ENCODE assay signal across 27 cellular contexts in the genomic region with DNA sequence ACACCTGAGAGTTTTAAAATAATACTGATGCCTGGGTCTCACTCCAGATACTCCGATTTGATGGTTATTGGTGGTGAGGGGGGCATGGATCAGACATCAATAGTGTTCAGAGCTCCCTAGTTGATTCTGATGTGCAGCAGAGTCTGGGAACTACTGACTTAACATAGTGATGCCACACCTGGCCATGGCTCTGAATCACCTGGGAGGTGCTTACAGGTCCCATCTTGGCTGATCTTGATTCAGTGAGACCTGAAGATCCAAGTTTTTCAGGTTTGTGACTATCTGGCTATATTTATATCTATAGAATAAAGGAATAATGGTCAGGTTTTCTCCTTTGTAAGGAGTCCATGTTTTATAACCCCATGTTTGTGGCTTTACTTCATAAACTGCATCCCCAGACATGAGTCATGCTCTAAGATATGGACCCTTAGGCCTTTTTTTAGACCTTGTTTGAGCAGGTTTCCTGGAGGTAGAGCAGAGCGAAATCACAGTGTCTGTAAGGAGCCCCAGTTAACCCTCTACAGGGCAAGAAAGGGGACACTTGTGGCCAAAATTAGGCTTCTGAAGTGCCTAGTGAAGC.
DNase-seq lines count a peak whose midpoint lies in the region; ATAC-seq and TF ChIP-seq lines count a peak whose summit lies in the region.
"Had no signal": no experiment of that assay in that cellular context is flagged by ENCODE, and none has a peak within 500 bp of the region (broad histone marks: within the 10 kb centered on the region; RNA-seq: fewer than 3 reads in every experiment).

No MANE protein-coding gene starts in this region.

- no peak for TF ChIP-seq POLR2A in breast epithelium (IDR thresholded peaks at IDR 0.05)

- H3K4me1 ChIP-seq in breast epithelium (no peaks in the 10 kb centered on the region), esophagus (ENCODE audit: control insufficient read depth in 2 of 2, insufficient read depth in 2 of 2, low read length in 1 of 2) (no peaks in the 10 kb centered on the region), smooth muscle cell (ENCODE audit: low read depth) (no peaks in the 10 kb centered on the region), HAP-1 (no peaks in the 10 kb centered on the region)
- H3K4me1 ChIP-seq: BLaER1 had no signal

- H3F3A ChIP-seq in smooth muscle cell (ENCODE audit: low read depth) = no peaks in the 10 kb centered on the region

- intact Hi-C loops in MCF 10A (cut with micrococcal nuclease) = no loop called here
- intact Hi-C loops in breast epithelium (cut with DNase I; ENCODE audit: low total_unique reads) = loop anchor here (5.0 to 10.0 kb wide), 2 partner anchors 455 to 642 kb away; no protein-coding TSS in a partner anchor

- TF ChIP-seq CTCF in MCF 10A (IDR thresholded peaks at IDR 0.05; ENCODE audit: unreplicated experiment) (no peak), breast epithelium (IDR thresholded peaks at IDR 0.05) (no peak), RWPE1 (conservative IDR thresholded peaks at IDR 0.05; ENCODE audit: low read depth) (no peak), smooth muscle cell (IDR thresholded peaks at IDR 0.05; ENCODE audit: borderline replicate concordance, insufficient read depth, poor library complexity, severe bottlenecking) (no peak), WERI-Rb-1 (IDR thresholded peaks at IDR 0.05; ENCODE audit: low read depth, low read length) (no peak)

- in situ Hi-C loops in HAP-1 (cut with MboI; ENCODE audit: low sequenced_read_pairs) = loop anchor here (10.0 kb wide), 1 partner anchor 265 kb away; a partner anchor contains a TSS

- H3K27ac ChIP-seq in breast epithelium (no peak overlapping the region), RWPE1 (no peak overlapping the region), esophagus (ENCODE audit: low read depth in 2 of 2, low read length in 1 of 2) (peak overlapping the region; percentile 21 to 61), smooth muscle cell (ENCODE audit: low read depth) (peak overlapping the region; percentile 42), WERI-Rb-1 (no peak overlapping the region)
- H3K27ac ChIP-seq: 22Rv1, BLaER1, HL-60 had no signal

- H3K27me3 Mint-ChIP-seq in MCF 10A (ENCODE audit: insufficient read depth, unreplicated experiment) = no peaks in the 10 kb centered on the region
- H3K27me3 Mint-ChIP-seq: CD4-positive, alpha-beta T cell had no signal

- H2AFZ ChIP-seq in smooth muscle cell (ENCODE audit: low read depth) = no peak overlapping the region

- no peaks in the 10 kb centered on the region for H3K79me2 ChIP-seq in smooth muscle cell (ENCODE audit: low read depth)

- H4K20me1 ChIP-seq in smooth muscle cell (ENCODE audit: low read depth) = no peaks in the 10 kb centered on the region
- H4K20me1 ChIP-seq: BLaER1 had no signal

- BruUV-seq in MCF 10A (replicated peaks; lab: Mats Ljungman, UMichigan) = no TSS peak

- no peak overlapping the region for H3K4me3 Mint-ChIP-seq in MCF 10A (ENCODE audit: unreplicated experiment)
- H3K4me3 Mint-ChIP-seq: CD4-positive, alpha-beta T cell had no signal

- H3K4me2 ChIP-seq in smooth muscle cell = no peak overlapping the region
- H3K4me2 ChIP-seq: BLaER1, SK-N-SH had no signal

- DNase-seq in MCF 10A (ENCODE audit: unreplicated experiment) (peak; percentile 37), breast epithelium (ENCODE audit: low spot score in 2 of 2) (no peak), RWPE1 (ENCODE audit: low spot score) (peak; percentile 32), smooth muscle cell (lab: John Stamatoyannopoulos, UW; ENCODE audit: unreplicated experiment) (no peak), WERI-Rb-1 (no peak), HAP-1 (ENCODE audit: low spot score in 2 of 2) (no peak)
- DNase-seq: ACHN; CD4-positive, alpha-beta T cell; COR-L47; DMS 273 treated with DMSO at 0.1 percent for 48 hours; DMS79 treated with DMSO at 0.1 percent for 48 hours; KBM-7; NCI-H1105 treated with DMSO at 0.1 percent for 48 hours; NCI-H2029 treated with DMSO at 0.1 percent for 48 hours; NCI-H2171 treated with DMSO at 0.1 percent for 48 hours; NCI-H446; NCI-H526; OCI-M1; RPMI8226; SIG-M5; SK-N-SH had no signal

- H3K27ac Mint-ChIP-seq in MCF 10A (ENCODE audit: low read depth, unreplicated experiment) = no peak overlapping the region
- H3K27ac Mint-ChIP-seq: CD4-positive, alpha-beta T cell had no signal

- H3K36me3 ChIP-seq in breast epithelium (no peaks in the 10 kb centered on the region), esophagus (ENCODE audit: control insufficient read depth in 2 of 2, insufficient read depth in 2 of 2, low read length in 1 of 2) (peaks cover 2 to 6% of the 10 kb centered on the region in 2 donors), smooth muscle cell (ENCODE audit: low read depth) (no peaks in the 10 kb centered on the region), WERI-Rb-1 (peaks cover 5% of the 10 kb centered on the region; the same call in 1 of the 2 replicates), HAP-1 (replicated peaks) (peaks cover 40% of the 10 kb centered on the region)

- H3K9me3 Mint-ChIP-seq in MCF 10A (ENCODE audit: unreplicated experiment) = no peaks in the 10 kb centered on the region
- H3K9me3 Mint-ChIP-seq: CD4-positive, alpha-beta T cell had no signal

- CTCF ChIA-PET in MCF 10A (lab: Yijun Ruan, JAX) (interaction anchor here (0.9 to 1.1 kb wide), 2 partner anchors 9 to 449 kb away, joined by 3 to 4 read pairs; no protein-coding TSS in a partner anchor), RWPE1 (lab: Yijun Ruan, JAX) (no interaction called here)

- POLR2A ChIA-PET in MCF 10A (lab: Yijun Ruan, JAX) = interaction anchor here (0.7 kb wide), 1 partner anchor 18 kb away, joined by 3 read pairs; no protein-coding TSS in a partner anchor
- POLR2A ChIA-PET in RWPE1 (lab: Yijun Ruan, JAX; ENCODE audit: low non-redundant PET) = no interaction called here

- H3K9me3 ChIP-seq in breast epithelium = no peaks in the 10 kb centered on the region
- H3K9me3 ChIP-seq in esophagus (ENCODE audit: control insufficient read depth in 2 of 2, insufficient read depth in 1 of 2, low read depth in 1 of 2, low read length in 1 of 2) = no peaks in the 10 kb centered on the region
- H3K9me3 ChIP-seq in smooth muscle cell (replicated peaks; ENCODE audit: low read depth) = no peaks in the 10 kb centered on the region
- H3K9me3 ChIP-seq in WERI-Rb-1 (ENCODE audit: severe bottlenecking) = no peaks in the 10 kb centered on the region
- H3K9me3 ChIP-seq in HAP-1 = no peaks in the 10 kb centered on the region
- H3K9me3 ChIP-seq: BLaER1, SK-N-SH had no signal

- peaks cover 20% of the 10 kb centered on the region for H3K4me1 Mint-ChIP-seq in MCF 10A (ENCODE audit: insufficient read depth, unreplicated experiment)

- no peaks in the 10 kb centered on the region for H3K27me3 ChIP-seq in breast epithelium
- no peaks in the 10 kb centered on the region for H3K27me3 ChIP-seq in esophagus (ENCODE audit: control insufficient read depth in 1 of 2, insufficient read depth in 2 of 2, low read length in 2 of 2)
- H3K27me3 ChIP-seq in smooth muscle cell (ENCODE audit: low read depth) = no peaks in the 10 kb centered on the region
- H3K27me3 ChIP-seq in WERI-Rb-1 (ENCODE audit: insufficient read depth, low read depth, severe bottlenecking) = no peaks in the 10 kb centered on the region
- H3K27me3 ChIP-seq in HAP-1 (ENCODE audit: low read depth) = no peaks in the 10 kb centered on the region
- H3K27me3 ChIP-seq: BLaER1 had no signal

- no peak for ATAC-seq in HG03196 (IDR thresholded peaks at IDR 0.05; ENCODE audit: unreplicated experiment)
- ATAC-seq: HepG2 had no signal

- no peak overlapping the region for H3K9ac ChIP-seq in smooth muscle cell (ENCODE audit: low read depth)
- H3K9ac ChIP-seq: BLaER1, SK-N-SH had no signal

- 37 to 39% methylated on average over 2 of the region's 2 CpGs for WGBS in esophagus, 2 donors
- 39% methylated on average over 2 of the region's 2 CpGs for WGBS in smooth muscle cell (ENCODE audit: low lambda C conversion rate)

- H3K4me3 ChIP-seq in breast epithelium (no peak overlapping the region), esophagus (ENCODE audit: low read depth in 1 of 2, low read length in 2 of 2) (no peak overlapping the region), smooth muscle cell (no peak overlapping the region), WERI-Rb-1 (ENCODE audit: low read depth, low read length) (no peak overlapping the region), HAP-1 (no peak overlapping the region)
- H3K4me3 ChIP-seq: BLaER1 had no signal

- H3K36me3 Mint-ChIP-seq in MCF 10A (ENCODE audit: insufficient read depth, unreplicated experiment) = peaks cover 28% of the 10 kb centered on the region

Comparison
In these comparisons a context has a peak if more than half of its experiments do, and no peak if none do; other contexts are left out.
1. DNase-seq: peak in MCF 10A (single experiment) and RWPE1 (single experiment); none in breast epithelium (0 of 2), smooth muscle cell (single experiment), WERI-Rb-1 (single experiment) and HAP-1 (0 of 2).
2. H3K27ac ChIP-seq: peak in esophagus (2 of 2) and smooth muscle cell (single experiment); none in breast epithelium (0 of 2), RWPE1 (single experiment) and WERI-Rb-1 (single experiment).